Comparison of ENCODE assay signal across 14 cellular contexts in the genomic region with DNA sequence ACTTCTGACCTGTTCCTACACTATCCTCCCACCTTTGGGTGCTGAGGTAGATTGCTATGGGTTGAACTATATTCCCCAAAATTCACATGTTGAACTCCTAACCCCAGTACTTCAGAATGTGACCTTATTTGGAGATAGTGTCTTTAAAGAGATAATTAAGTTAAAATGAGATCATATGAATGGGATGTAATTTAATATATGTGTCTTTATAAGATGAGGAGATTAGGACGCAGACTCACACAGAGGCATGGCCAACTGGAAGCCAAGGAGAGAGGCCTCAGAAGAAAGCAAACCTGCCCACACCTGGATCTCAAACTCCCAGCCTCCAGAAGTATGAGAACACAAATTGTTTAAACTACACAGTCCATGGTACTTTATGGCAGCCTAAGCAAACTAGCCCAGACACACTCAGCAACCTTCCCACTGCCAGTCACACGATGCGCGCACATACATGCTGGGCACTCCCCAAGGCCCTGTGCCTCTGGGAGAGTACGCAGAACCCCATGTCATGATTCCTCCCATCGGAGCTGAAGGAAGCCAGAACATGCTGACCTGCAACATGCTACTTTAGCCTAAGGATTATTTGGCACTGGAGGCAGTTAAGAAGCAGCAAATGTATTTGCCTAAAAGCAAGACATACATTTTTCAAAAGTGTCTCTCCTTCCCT. TPM values are rescaled to one million over a fixed set of nuclear protein-coding genes. Genes with fewer than 3 reads are reported as not detected.
DNase-seq lines count a peak whose midpoint lies in the region; ATAC-seq and TF ChIP-seq lines count a peak whose summit lies in the region.
"Had no signal": no experiment of that assay in that cellular context is flagged by ENCODE, and none has a peak within 500 bp of the region (broad histone marks: within the 10 kb centered on the region; RNA-seq: fewer than 3 reads in every experiment).

No MANE protein-coding gene starts in this region.

- H3K36me3 Mint-ChIP-seq in CD4-positive, CD25-positive, alpha-beta regulatory T cell: peaks cover 30% of the 10 kb centered on the region
- H3K36me3 Mint-ChIP-seq in neural crest cell (ENCODE audit: low read depth): peaks cover 41% of the 10 kb centered on the region
- peaks cover 14% of the 10 kb centered on the region for H3K36me3 Mint-ChIP-seq in activated CD4-positive, alpha-beta T cell treated with anti-CD3 and anti-CD28 coated beads, Interleukin-2, amount 10 ng/mL, durations not matched to agents 7 days and 5 days (ENCODE audit: low read depth)

- 60% methylated on average over 6 of the region's 6 CpGs for WGBS in suprapubic skin

- no peak overlapping the region for H3K4me3 Mint-ChIP-seq in CD4-positive, CD25-positive, alpha-beta regulatory T cell
- H3K4me3 Mint-ChIP-seq in neural crest cell: peak overlapping the region; percentile 16
- no peak overlapping the region for H3K4me3 Mint-ChIP-seq in activated CD4-positive, alpha-beta T cell treated with anti-CD3 and anti-CD28 coated beads, Interleukin-2, amount 10 ng/mL, durations not matched to agents 7 days and 5 days
- H3K4me3 Mint-ChIP-seq: H9 had no signal

- no peaks in the 10 kb centered on the region for H3K27me3 Mint-ChIP-seq in CD4-positive, CD25-positive, alpha-beta regulatory T cell
- H3K27me3 Mint-ChIP-seq in neural crest cell (ENCODE audit: low read depth): no peaks in the 10 kb centered on the region
- no peaks in the 10 kb centered on the region for H3K27me3 Mint-ChIP-seq in activated CD4-positive, alpha-beta T cell treated with anti-CD3 and anti-CD28 coated beads, Interleukin-2, amount 10 ng/mL, durations not matched to agents 7 days and 5 days

- no peak for TF ChIP-seq CTCF in RWPE1 (conservative IDR thresholded peaks at IDR 0.05; ENCODE audit: low read depth)
- no peak for TF ChIP-seq CTCF in neural crest cell (conservative IDR thresholded peaks at IDR 0.05)
- TF ChIP-seq CTCF in suprapubic skin (IDR thresholded peaks at IDR 0.05): no peak

- no peak for TF ChIP-seq EP300 in suprapubic skin (IDR thresholded peaks at IDR 0.05)

- H3K9me3 Mint-ChIP-seq in CD4-positive, CD25-positive, alpha-beta regulatory T cell: no peaks in the 10 kb centered on the region
- H3K9me3 Mint-ChIP-seq in neural crest cell: peaks cover under 1% of the 10 kb centered on the region
- H3K9me3 Mint-ChIP-seq in activated CD4-positive, alpha-beta T cell treated with anti-CD3 and anti-CD28 coated beads, Interleukin-2, amount 10 ng/mL, durations not matched to agents 7 days and 5 days: peaks cover 1% of the 10 kb centered on the region

- POLR2A ChIA-PET in RWPE1 (lab: Yijun Ruan, JAX; ENCODE audit: low non-redundant PET): no interaction called here
- POLR2A ChIA-PET in activated CD4-positive, alpha-beta T cell treated with anti-CD3 and anti-CD28 coated beads, Interleukin-2, amount 10 ng/mL, durations not matched to agents 7 days and 5 days (lab: Charles Lee): no interaction called here

- peaks cover 0 to 19% (median 11%) of the 10 kb centered on the region in 4 donors for H3K4me1 Mint-ChIP-seq in CD4-positive, CD25-positive, alpha-beta regulatory T cell
- H3K4me1 Mint-ChIP-seq in neural crest cell: no peaks in the 10 kb centered on the region
- H3K4me1 Mint-ChIP-seq in activated CD4-positive, alpha-beta T cell treated with anti-CD3 and anti-CD28 coated beads, Interleukin-2, amount 10 ng/mL, durations not matched to agents 7 days and 5 days: peaks cover 19% of the 10 kb centered on the region

- ATAC-seq in CD4-positive, CD25-positive, alpha-beta regulatory T cell (ENCODE audit: low read depth in 2 of 2): no peak
- peak; percentile 61 for ATAC-seq in esophagus mucosa

- no peaks in the 10 kb centered on the region for H3K4me1 ChIP-seq in CD4-positive, CD25-positive, alpha-beta regulatory T cell (ENCODE audit: control insufficient read depth, insufficient read depth, low read length, poor library complexity, severe bottlenecking)
- H3K4me1 ChIP-seq in suprapubic skin: no peaks in the 10 kb centered on the region

- no peak overlapping the region for H3K27ac ChIP-seq in CD4-positive, CD25-positive, alpha-beta regulatory T cell (ENCODE audit: insufficient read depth, low read length, poor library complexity, severe bottlenecking)
- H3K27ac ChIP-seq in RWPE1 (peak overlapping the region; percentile 22; the same call in 1 of the 2 replicates), suprapubic skin (no peak overlapping the region)

- H3K27me3 ChIP-seq in CD4-positive, CD25-positive, alpha-beta regulatory T cell (ENCODE audit: control insufficient read depth, insufficient read depth, low read length): no peaks in the 10 kb centered on the region
- H3K27me3 ChIP-seq in suprapubic skin: no peaks in the 10 kb centered on the region

- no peaks in the 10 kb centered on the region for H3K9me3 ChIP-seq in CD4-positive, CD25-positive, alpha-beta regulatory T cell (ENCODE audit: control insufficient read depth in 2 of 2, low read length in 2 of 2)
- no peaks in the 10 kb centered on the region for H3K9me3 ChIP-seq in suprapubic skin

- no peaks in the 10 kb centered on the region for H3K36me3 ChIP-seq in CD4-positive, CD25-positive, alpha-beta regulatory T cell (ENCODE audit: control insufficient read depth, insufficient read depth, low read length)
- peaks cover 17% of the 10 kb centered on the region for H3K36me3 ChIP-seq in suprapubic skin

- H3K27ac Mint-ChIP-seq in CD4-positive, CD25-positive, alpha-beta regulatory T cell: peak overlapping the region in 2 of 3 donors; percentile 43 to 65
- peak overlapping the region; percentile 71 for H3K27ac Mint-ChIP-seq in neural crest cell (ENCODE audit: unreplicated experiment)
- H3K27ac Mint-ChIP-seq in activated CD4-positive, alpha-beta T cell treated with anti-CD3 and anti-CD28 coated beads, Interleukin-2, amount 10 ng/mL, durations not matched to agents 7 days and 5 days: no peak overlapping the region

- H3K4me3 ChIP-seq in CD4-positive, CD25-positive, alpha-beta regulatory T cell (ENCODE audit: low read depth, low read length): no peak overlapping the region
- no peak overlapping the region for H3K4me3 ChIP-seq in suprapubic skin

- TF ChIP-seq POLR2A in suprapubic skin (IDR thresholded peaks at IDR 0.05): no peak

- CTCF ChIA-PET in RWPE1 (lab: Yijun Ruan, JAX): interaction anchor here (0.7 kb wide), 1 partner anchor 26 kb away, joined by 4 read pairs; no protein-coding TSS in a partner anchor
- CTCF ChIA-PET in activated CD4-positive, alpha-beta T cell treated with anti-CD3 and anti-CD28 coated beads, Interleukin-2, amount 10 ng/mL, durations not matched to agents 7 days and 5 days (lab: Charles Lee): no interaction called here

- DNase-seq in CD4-positive, CD25-positive, alpha-beta regulatory T cell: no peak
- DNase-seq in RWPE1 (ENCODE audit: low spot score): no peak
- no peak for DNase-seq in neural crest cell (ENCODE audit: low read depth, low spot score)
- no peak for DNase-seq in suprapubic skin (ENCODE audit: low spot score in 2 of 2)
- no peak for DNase-seq in NCI-H2196 (lab: John Stamatoyannopoulos, UW; ENCODE audit: unreplicated experiment)
- DNase-seq in activated CD4-positive, alpha-beta T cell treated with anti-CD3 and anti-CD28 coated beads, Interleukin-2, amount 10 ng/mL, durations not matched to agents 7 days and 5 days: no peak
- DNase-seq: C1 segment of cervical spinal cord; GF-D8; NCI-H187; NCI-H446; NK-92 treated with Interleukin-12 subunit alpha and Interleukin-12 subunit beta, amount 100 ng/mL, for 24 hours had no signal

RNA-seq across cellular contexts. Expression of a gene that starts 8.9 kb away (rescaled TPM):
- total RNA-seq in CD4-positive, CD25-positive, alpha-beta regulatory T cell: 2.5 TPM
- polyA plus RNA-seq in CD4-positive, CD25-positive, alpha-beta regulatory T cell: not detected
- total RNA-seq in esophagus mucosa (0.44 TPM), neural crest cell (1.7 and 2.1 TPM in 2 replicates), suprapubic skin (1 to 10 TPM in 2 of 4 donors, under 1 TPM in 1, not detected in 1; 0.26 to 3.9 (median 3.3) TPM)
- total RNA-seq in activated CD4-positive, alpha-beta T cell treated with anti-CD3 and anti-CD28 coated beads, Interleukin-2, amount 10 ng/mL, durations not matched to agents 7 days and 5 days: under 1 TPM; 0.25 to 0.67 TPM
- total RNA-seq: OCI-LY7 had no signal
